9 cellular contexts compared by ENCODE assay signal in the genomic region with DNA sequence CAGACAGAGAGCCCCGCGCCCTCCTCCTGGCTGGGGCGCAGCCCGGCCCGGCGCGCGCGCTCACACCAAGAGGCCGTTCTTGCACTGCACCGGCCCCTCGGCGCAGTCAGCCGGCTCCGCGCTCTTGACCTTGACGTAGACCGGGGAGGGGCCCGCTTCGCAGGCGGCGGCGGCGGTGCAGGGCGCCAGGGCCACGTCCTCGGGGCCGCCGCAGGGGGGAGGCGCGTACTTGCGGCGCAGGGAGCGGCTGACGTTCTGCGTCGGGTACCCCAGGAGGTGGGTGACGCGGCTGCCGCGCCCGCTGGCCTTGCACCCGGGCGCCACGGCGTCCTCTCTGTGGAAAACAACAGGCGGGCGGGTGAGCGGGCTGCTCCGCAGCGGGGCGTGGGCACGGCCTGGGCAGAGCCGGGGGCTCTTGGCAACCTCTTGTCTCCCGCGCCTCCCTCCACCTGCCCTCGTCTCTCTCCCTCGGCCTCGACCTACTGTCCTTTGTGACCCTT. TPM values are rescaled to one million over a fixed set of nuclear protein-coding genes. Genes with fewer than 3 reads are reported as not detected.
DNase-seq lines count a peak whose midpoint lies in the region; ATAC-seq and TF ChIP-seq lines count a peak whose summit lies in the region.
"Had no signal": no experiment of that assay in that cellular context is flagged by ENCODE, and none has a peak within 500 bp of the region (broad histone marks: within the 10 kb centered on the region; RNA-seq: fewer than 3 reads in every experiment).

No MANE protein-coding gene starts in this region.

- no peaks in the 10 kb centered on the region for H3K27me3 Mint-ChIP-seq in activated naive CD8-positive, alpha-beta T cell treated with anti-CD3 and anti-CD28 coated beads, Interleukin-2, amount 50 U/mL, for 24 hours

- no peaks in the 10 kb centered on the region for H3K9me3 ChIP-seq in ovary
- no peaks in the 10 kb centered on the region for H3K9me3 ChIP-seq in testis

- 0 to 1% (median 0%) methylated on average over 14 to 59 of the region's 59 CpGs for WGBS in ovary, 3 donors
- WGBS in testis, 2 donors, result 1% methylated on average over 14 to 59 of the region's 59 CpGs

- ATAC-seq in GM21423 (IDR thresholded peaks at IDR 0.05; ENCODE audit: unreplicated experiment), result peak; percentile 85
- ATAC-seq in activated naive CD8-positive, alpha-beta T cell treated with anti-CD3 and anti-CD28 coated beads, Interleukin-2, amount 50 U/mL, for 24 hours, result peak; percentile 92
- peak; percentile 98 for ATAC-seq in Right ventricle myocardium superior (ENCODE audit: poor library complexity)

- no peaks in the 10 kb centered on the region for H3K9me3 Mint-ChIP-seq in activated naive CD8-positive, alpha-beta T cell treated with anti-CD3 and anti-CD28 coated beads, Interleukin-2, amount 50 U/mL, for 24 hours

- H3K36me3 ChIP-seq in ovary (no peaks in the 10 kb centered on the region), testis (ENCODE audit: low read depth, missing control alignments) (no peaks in the 10 kb centered on the region)

- H3K4me3 Mint-ChIP-seq in activated naive CD8-positive, alpha-beta T cell treated with anti-CD3 and anti-CD28 coated beads, Interleukin-2, amount 50 U/mL, for 24 hours, result peak overlapping the region; percentile 77

- H3K27ac ChIP-seq in ovary, result peak overlapping the region; percentile 90 to 98
- peak overlapping the region; percentile 87 to 94 for H3K27ac ChIP-seq in testis

- TF ChIP-seq RAD21 in Ishikawa (IDR thresholded peaks at IDR 0.05; ENCODE audit: low read depth), result no peak

- H3K4me3 ChIP-seq in ovary (peak overlapping the region; percentile 73), testis (peak overlapping the region; percentile 71 to 75)

- DNase-seq in CMK (ENCODE audit: low read depth) (peak; percentile 70), SW480 (ENCODE audit: low spot score) (peak; percentile 80), Right ventricle myocardium superior (peak; percentile 95), ovary (peak; percentile 89 to 94 (median 91)), testis (peak; percentile 85)
- DNase-seq in activated naive CD8-positive, alpha-beta T cell treated with anti-CD3 and anti-CD28 coated beads, Interleukin-2, amount 50 U/mL, for 24 hours, result peak; percentile 82

- H3K27me3 ChIP-seq in ovary, result no peaks in the 10 kb centered on the region
- no peaks in the 10 kb centered on the region for H3K27me3 ChIP-seq in testis

- H3K4me1 Mint-ChIP-seq in activated naive CD8-positive, alpha-beta T cell treated with anti-CD3 and anti-CD28 coated beads, Interleukin-2, amount 50 U/mL, for 24 hours, result peaks cover 15% of the 10 kb centered on the region

- peaks cover 3% of the 10 kb centered on the region for H3K4me1 ChIP-seq in ovary (ENCODE audit: insufficient read depth)
- peaks cover 8% of the 10 kb centered on the region for H3K4me1 ChIP-seq in testis

- TF ChIP-seq POLR2A in ovary (IDR thresholded peaks at IDR 0.05) (peak; percentile 82), testis (IDR thresholded peaks at IDR 0.05) (peak; percentile 38)

- TF ChIP-seq CTCF in ovary (IDR thresholded peaks at IDR 0.05), result peak in 2 of 3 donors; percentile 11 to 49
- TF ChIP-seq CTCF in testis (IDR thresholded peaks at IDR 0.05), result peak in 1 of 3 experiments; percentile 20

- H3K36me3 Mint-ChIP-seq in activated naive CD8-positive, alpha-beta T cell treated with anti-CD3 and anti-CD28 coated beads, Interleukin-2, amount 50 U/mL, for 24 hours (ENCODE audit: low read depth), result no peaks in the 10 kb centered on the region

- TF ChIP-seq EP300 in Ishikawa (IDR thresholded peaks at IDR 0.05; ENCODE audit: borderline replicate concordance), result peak; percentile 26; the same call in 1 of the 2 replicates
- TF ChIP-seq EP300 in ovary (IDR thresholded peaks at IDR 0.05), result no peak

- peak overlapping the region; percentile 63 for H3K27ac Mint-ChIP-seq in activated naive CD8-positive, alpha-beta T cell treated with anti-CD3 and anti-CD28 coated beads, Interleukin-2, amount 50 U/mL, for 24 hours

- intact Hi-C loops in Right ventricle myocardium superior (cut with DNase I) (loop anchor here (10.0 kb wide), 1 partner anchor 70 kb away; a partner anchor contains a TSS), ovary (cut with DNase I) (loop anchor here in 3 of 4 donors (10.0 kb wide), 2 partner anchors 70 to 1860 kb away; a partner anchor contains a TSS), testis (cut with DNase I; ENCODE audit: low total_unique reads) (no loop called here)

TF ChIP-seq in Ishikawa, 13 proteins besides CTCF, POLR2A, EP300 and RAD21:
- TF ChIP-seq, protein P1, sequence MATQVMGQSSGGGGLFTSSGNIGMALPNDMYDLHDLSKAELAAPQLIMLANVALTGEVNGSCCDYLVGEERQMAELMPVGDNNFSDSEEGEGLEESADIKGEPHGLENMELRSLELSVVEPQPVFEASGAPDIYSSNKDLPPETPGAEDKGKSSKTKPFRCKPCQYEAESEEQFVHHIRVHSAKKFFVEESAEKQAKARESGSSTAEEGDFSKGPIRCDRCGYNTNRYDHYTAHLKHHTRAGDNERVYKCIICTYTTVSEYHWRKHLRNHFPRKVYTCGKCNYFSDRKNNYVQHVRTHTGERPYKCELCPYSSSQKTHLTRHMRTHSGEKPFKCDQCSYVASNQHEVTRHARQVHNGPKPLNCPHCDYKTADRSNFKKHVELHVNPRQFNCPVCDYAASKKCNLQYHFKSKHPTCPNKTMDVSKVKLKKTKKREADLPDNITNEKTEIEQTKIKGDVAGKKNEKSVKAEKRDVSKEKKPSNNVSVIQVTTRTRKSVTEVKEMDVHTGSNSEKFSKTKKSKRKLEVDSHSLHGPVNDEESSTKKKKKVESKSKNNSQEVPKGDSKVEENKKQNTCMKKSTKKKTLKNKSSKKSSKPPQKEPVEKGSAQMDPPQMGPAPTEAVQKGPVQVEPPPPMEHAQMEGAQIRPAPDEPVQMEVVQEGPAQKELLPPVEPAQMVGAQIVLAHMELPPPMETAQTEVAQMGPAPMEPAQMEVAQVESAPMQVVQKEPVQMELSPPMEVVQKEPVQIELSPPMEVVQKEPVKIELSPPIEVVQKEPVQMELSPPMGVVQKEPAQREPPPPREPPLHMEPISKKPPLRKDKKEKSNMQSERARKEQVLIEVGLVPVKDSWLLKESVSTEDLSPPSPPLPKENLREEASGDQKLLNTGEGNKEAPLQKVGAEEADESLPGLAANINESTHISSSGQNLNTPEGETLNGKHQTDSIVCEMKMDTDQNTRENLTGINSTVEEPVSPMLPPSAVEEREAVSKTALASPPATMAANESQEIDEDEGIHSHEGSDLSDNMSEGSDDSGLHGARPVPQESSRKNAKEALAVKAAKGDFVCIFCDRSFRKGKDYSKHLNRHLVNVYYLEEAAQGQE (IDR thresholded peaks at IDR 0.05; ENCODE audit: low read depth), result no peak
- TF ChIP-seq ZBTB7A (IDR thresholded peaks at IDR 0.05; ENCODE audit: low read depth), result no peak; the same call in 1 of the 2 replicates
- TF ChIP-seq YY1 (IDR thresholded peaks at IDR 0.05; ENCODE audit: low read depth), result 0 out of 2 replicates have a peak, but pooled peaks have one; percentile 10
- TF ChIP-seq, protein P2, sequence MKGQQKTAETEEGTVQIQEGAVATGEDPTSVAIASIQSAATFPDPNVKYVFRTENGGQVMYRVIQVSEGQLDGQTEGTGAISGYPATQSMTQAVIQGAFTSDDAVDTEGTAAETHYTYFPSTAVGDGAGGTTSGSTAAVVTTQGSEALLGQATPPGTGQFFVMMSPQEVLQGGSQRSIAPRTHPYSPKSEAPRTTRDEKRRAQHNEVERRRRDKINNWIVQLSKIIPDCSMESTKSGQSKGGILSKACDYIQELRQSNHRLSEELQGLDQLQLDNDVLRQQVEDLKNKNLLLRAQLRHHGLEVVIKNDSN (IDR thresholded peaks at IDR 0.05), result no peak
- TF ChIP-seq FOXM1 (IDR thresholded peaks at IDR 0.05; ENCODE audit: borderline replicate concordance, low read depth), result no peak
- TF ChIP-seq TCF12 (IDR thresholded peaks at IDR 0.05; ENCODE audit: low read depth), result no peak; the same call in 1 of the 2 replicates
- peak; percentile 56 for TF ChIP-seq CREB1 (IDR thresholded peaks at IDR 0.05; ENCODE audit: low read depth)
- no peak for TF ChIP-seq TEAD4 (IDR thresholded peaks at IDR 0.05)
- TF ChIP-seq TAF1 (IDR thresholded peaks at IDR 0.05; ENCODE audit: low read depth), result peak; percentile 56
- TF ChIP-seq, protein P3, sequence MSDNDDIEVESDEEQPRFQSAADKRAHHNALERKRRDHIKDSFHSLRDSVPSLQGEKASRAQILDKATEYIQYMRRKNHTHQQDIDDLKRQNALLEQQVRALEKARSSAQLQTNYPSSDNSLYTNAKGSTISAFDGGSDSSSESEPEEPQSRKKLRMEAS (IDR thresholded peaks at IDR 0.05), result peak; percentile 49; the same call in 1 of the 2 replicates
- TF ChIP-seq NFIC (IDR thresholded peaks at IDR 0.05), result 0 out of 2 replicates have a peak, but pooled peaks have one; percentile 20
- no peak for TF ChIP-seq CEBPB (IDR thresholded peaks at IDR 0.05)
- TF ChIP-seq EGR1 (IDR thresholded peaks at IDR 0.05), result no peak

RNA-seq across cellular contexts. Expression of a gene that starts 7.7 kb away (rescaled TPM):
- total RNA-seq in Right ventricle myocardium superior (not detected), ovary (under 1 TPM in 5 of 7 donors, not detected in 2; 0.18 to 0.48 (median 0.23) TPM), testis (under 1 TPM; 0.43 to 0.55 TPM)
- polyA plus RNA-seq in ovary (under 1 TPM in 1 of 2 donors, not detected in 1; 0.06 TPM), testis (ENCODE audit: insufficient read depth, low read depth, low replicate concordance) (not detected)
- total RNA-seq: activated CD8-positive, alpha-beta memory T cell treated with anti-CD3 and anti-CD28 coated beads for 36 hours had no signal

RNA-seq across cellular contexts. Expression of a gene that starts 28.1 kb away (rescaled TPM):
- 1.00 TPM for total RNA-seq in Right ventricle myocardium superior
- total RNA-seq in ovary, result 1 to 10 TPM in 3 of 7 donors, under 1 TPM in 4; 0.43 to 6.2 (median 0.72) TPM
- 1 to 10 TPM in 1 of 2 donors, under 1 TPM in 1; 0.73 to 8.4 TPM for polyA plus RNA-seq in ovary
- under 1 TPM; 0.47 to 0.74 TPM for total RNA-seq in testis
- 5.3 TPM for polyA plus RNA-seq in testis (ENCODE audit: insufficient read depth, low read depth, low replicate concordance)

RNA-seq across cellular contexts. Expression of a gene that starts 45.2 kb away (rescaled TPM):
- total RNA-seq in Right ventricle myocardium superior, result 1.2 TPM
- total RNA-seq in ovary, result 10 to 100 TPM in 1 of 7 donors, 1 to 10 TPM in 6; 1.1 to 16.7 (median 1.5) TPM
- under 1 TPM; 0.30 to 0.50 TPM for polyA plus RNA-seq in ovary
- total RNA-seq in testis, result 10 to 100 TPM; 13.0 to 30.4 TPM
- polyA plus RNA-seq in testis (ENCODE audit: insufficient read depth, low read depth, low replicate concordance), result 59.6 TPM

RNA-seq across cellular contexts. Expression of a gene that starts 52.6 kb away (rescaled TPM):
- total RNA-seq in Right ventricle myocardium superior (0.32 TPM), ovary (under 1 TPM in 5 of 7 donors, not detected in 2; 0.17 to 0.48 (median 0.20) TPM), testis (under 1 TPM in 1 of 2 donors, not detected in 1; 0.56 TPM)
- polyA plus RNA-seq in ovary (1 to 10 TPM in 1 of 2 donors, under 1 TPM in 1; 0.08 to 2.3 TPM), testis (ENCODE audit: insufficient read depth, low read depth, low replicate concordance) (1.3 TPM)

Comparison
In these comparisons a context has a peak if more than half of its experiments do, and no peak if none do; other contexts are left out.
1. Peak in every context shown above with its lines: DNase-seq, ATAC-seq, H3K4me3 ChIP-seq and H3K27ac ChIP-seq.